10 cellular contexts compared by ENCODE assay signal in the genomic region with DNA sequence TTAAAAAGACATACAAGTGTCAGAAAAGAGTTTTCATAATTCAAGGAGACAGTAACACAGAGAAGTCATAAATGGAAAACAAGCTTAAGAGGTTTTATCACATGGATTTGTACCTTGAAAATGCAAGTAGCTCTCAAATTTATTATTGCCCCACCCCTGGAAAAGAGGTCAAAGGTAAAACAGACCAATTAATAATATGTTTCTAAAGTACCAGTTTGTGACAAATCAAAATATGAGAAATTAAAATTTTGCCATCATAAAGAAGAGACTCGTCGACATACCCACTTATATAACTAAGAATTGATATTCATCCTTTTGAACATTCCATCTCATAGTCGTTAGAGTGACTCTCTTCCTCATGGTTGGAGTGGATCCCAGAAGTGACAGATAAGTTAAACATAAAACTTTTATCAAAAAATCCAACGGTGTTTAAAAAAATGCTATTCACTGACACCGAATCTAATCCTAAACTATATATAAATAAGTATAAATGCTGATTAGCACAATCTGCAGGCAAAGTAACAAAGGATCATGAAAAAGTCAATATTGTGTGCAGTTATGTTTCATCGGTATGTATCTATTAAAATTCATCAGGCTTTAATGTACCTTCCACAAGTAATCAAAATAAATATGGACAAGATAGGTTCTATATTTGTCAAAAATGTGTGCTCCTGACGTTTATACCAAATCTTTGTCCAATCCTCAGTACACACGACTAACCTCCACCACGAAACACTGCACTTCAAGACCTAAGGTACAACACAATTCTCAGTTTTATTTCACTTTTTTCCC. TPM values are rescaled to one million over a fixed set of nuclear protein-coding genes. Genes with fewer than 3 reads are reported as not detected.
DNase-seq lines count a peak whose midpoint lies in the region; ATAC-seq, FAIRE-seq and TF ChIP-seq lines count a peak whose summit lies in the region.
"Had no signal": no experiment of that assay in that cellular context is flagged by ENCODE, and none has a peak within 500 bp of the region (broad histone marks: within the 10 kb centered on the region; RNA-seq: fewer than 3 reads in every experiment).

No MANE protein-coding gene starts in this region.

- no peak overlapping the region for H3K27ac Mint-ChIP-seq in T-helper 2 cell treated with Interferon-gamma antibody and Interleukin-4, amounts not matched to agents 5 μg/mL and 100 μg/mL, for 36 hours
- H3K27ac Mint-ChIP-seq in stimulated activated naive CD8-positive, alpha-beta T cell treated with anti-CD3 and anti-CD28 coated beads, Interleukin-15, amount 100 ng/mL, for 72 hours: no peak overlapping the region

- no peaks in the 10 kb centered on the region for H3K27me3 ChIP-seq in keratinocyte (ENCODE audit: control insufficient read depth, extremely low read depth, insufficient read depth, low read length)
- no peaks in the 10 kb centered on the region for H3K27me3 ChIP-seq in thoracic aorta (replicated peaks; ENCODE audit: insufficient read depth)

- ATAC-seq in thoracic aorta (ENCODE audit: insufficient number of reproducible peaks, low FRiP score, low read depth) (no peak), GM21360 (IDR thresholded peaks at IDR 0.05; ENCODE audit: unreplicated experiment) (no peak)
- ATAC-seq in stimulated activated naive CD8-positive, alpha-beta T cell treated with anti-CD3 and anti-CD28 coated beads, Interleukin-15, amount 100 ng/mL, for 72 hours: no peak
- ATAC-seq: T-cell had no signal

- peaks cover 47% of the 10 kb centered on the region for H3K4me1 Mint-ChIP-seq in T-helper 2 cell treated with Interferon-gamma antibody and Interleukin-4, amounts not matched to agents 5 μg/mL and 100 μg/mL, for 36 hours (ENCODE audit: low read depth)
- peaks cover 53% of the 10 kb centered on the region for H3K4me1 Mint-ChIP-seq in stimulated activated naive CD8-positive, alpha-beta T cell treated with anti-CD3 and anti-CD28 coated beads, Interleukin-15, amount 100 ng/mL, for 72 hours

- peak overlapping the region; percentile 87 for H3K4me3 Mint-ChIP-seq in T-helper 2 cell treated with Interferon-gamma antibody and Interleukin-4, amounts not matched to agents 5 μg/mL and 100 μg/mL, for 36 hours
- peak overlapping the region in 1 of 2 donors; percentile 97 for H3K4me3 Mint-ChIP-seq in stimulated activated naive CD8-positive, alpha-beta T cell treated with anti-CD3 and anti-CD28 coated beads, Interleukin-15, amount 100 ng/mL, for 72 hours

- H3K36me3 ChIP-seq in keratinocyte (ENCODE audit: control insufficient read depth in 2 of 2, extremely low read depth in 1 of 2, insufficient read depth in 2 of 2, low read length in 2 of 2) (peaks cover 1 to 7% of the 10 kb centered on the region in 2 experiments), thoracic aorta (no peaks in the 10 kb centered on the region)

- peaks cover 6% of the 10 kb centered on the region for H3K36me3 Mint-ChIP-seq in T-helper 2 cell treated with Interferon-gamma antibody and Interleukin-4, amounts not matched to agents 5 μg/mL and 100 μg/mL, for 36 hours (ENCODE audit: low read depth)
- H3K36me3 Mint-ChIP-seq: T-cell had no signal

- peaks cover 70% of the 10 kb centered on the region for H3K79me2 ChIP-seq in keratinocyte (ENCODE audit: control insufficient read depth, insufficient read depth, low read length)

- H3K4me2 ChIP-seq in keratinocyte (ENCODE audit: control insufficient read depth, extremely low read depth, insufficient read depth, low read depth, low read length): peak overlapping the region; percentile 99

- no peak for DNase-seq in T-helper 2 cell treated with Interferon-gamma antibody and Interleukin-4, amounts not matched to agents 5 μg/mL and 100 μg/mL, for 36 hours (ENCODE audit: low spot score)
- DNase-seq in T-helper 2 cell (no peak), astrocyte of the cerebellum (ENCODE audit: low read depth) (no peak), keratinocyte (ENCODE audit: low read depth, low spot score) (no peak), thoracic aorta (ENCODE audit: low spot score) (no peak), NCI-H1092 treated with DMSO at 0.1 percent for 48 hours (lab: John Stamatoyannopoulos, UW) (no peak)
- no peak for DNase-seq in stimulated activated naive CD8-positive, alpha-beta T cell treated with anti-CD3 and anti-CD28 coated beads, Interleukin-15, amount 100 ng/mL, for 72 hours
- DNase-seq: 8988T, T-cell had no signal

- no peaks in the 10 kb centered on the region for H3K9me3 Mint-ChIP-seq in T-helper 2 cell treated with Interferon-gamma antibody and Interleukin-4, amounts not matched to agents 5 μg/mL and 100 μg/mL, for 36 hours
- H3K9me3 Mint-ChIP-seq in stimulated activated naive CD8-positive, alpha-beta T cell treated with anti-CD3 and anti-CD28 coated beads, Interleukin-15, amount 100 ng/mL, for 72 hours: no peaks in the 10 kb centered on the region
- H3K9me3 Mint-ChIP-seq: T-cell had no signal

- H3K4me1 ChIP-seq in keratinocyte (ENCODE audit: control insufficient read depth, extremely low read depth, insufficient read depth, low read length): peaks cover 58% of the 10 kb centered on the region
- H3K4me1 ChIP-seq in thoracic aorta (ENCODE audit: control insufficient read depth in 1 of 2, low read depth in 2 of 2): peaks cover 32 to 63% of the 10 kb centered on the region in 2 donors

- no peak for TF ChIP-seq CTCF in astrocyte of the cerebellum (IDR thresholded peaks at IDR 0.05; ENCODE audit: low read depth, low read length, missing control alignments)
- TF ChIP-seq CTCF in keratinocyte (optimal IDR thresholded peaks at IDR 0.05 in 1 of 3, IDR thresholded peaks at IDR 0.05 in 1 of 3, conservative IDR thresholded peaks at IDR 0.05 in 1 of 3; ENCODE audit: extremely low read depth in 1 of 3, insufficient read depth in 2 of 3, low read length in 3 of 3): no peak
- TF ChIP-seq CTCF in thoracic aorta (IDR thresholded peaks at IDR 0.05): no peak

- H3K4me3 ChIP-seq in astrocyte of the cerebellum (ENCODE audit: low read depth, low read length): peak overlapping the region; percentile 87
- peak overlapping the region; percentile 90 to 99 (median 93) for H3K4me3 ChIP-seq in keratinocyte (ENCODE audit: control insufficient read depth in 2 of 3, extremely low read depth in 1 of 3, insufficient read depth in 2 of 3, low read depth in 1 of 3, low read length in 3 of 3)
- peak overlapping the region; percentile 94 for H3K4me3 ChIP-seq in thoracic aorta

- H3K9me1 ChIP-seq in keratinocyte (ENCODE audit: control insufficient read depth, extremely low read depth, insufficient read depth, low read length): no peaks in the 10 kb centered on the region

- H3K27me3 Mint-ChIP-seq in T-helper 2 cell treated with Interferon-gamma antibody and Interleukin-4, amounts not matched to agents 5 μg/mL and 100 μg/mL, for 36 hours (ENCODE audit: low read depth): no peaks in the 10 kb centered on the region
- H3K27me3 Mint-ChIP-seq in stimulated activated naive CD8-positive, alpha-beta T cell treated with anti-CD3 and anti-CD28 coated beads, Interleukin-15, amount 100 ng/mL, for 72 hours: no peaks in the 10 kb centered on the region
- H3K27me3 Mint-ChIP-seq: T-cell had no signal

- peak overlapping the region; percentile 98 for H3K9ac ChIP-seq in keratinocyte (ENCODE audit: control insufficient read depth, extremely low read depth, insufficient read depth, low read length)

- H3K27ac ChIP-seq in keratinocyte (ENCODE audit: control insufficient read depth, insufficient read depth, low read length) (peak overlapping the region; percentile 100), thoracic aorta (peak overlapping the region; percentile 92 to 98)

- H3K9me3 ChIP-seq in keratinocyte (ENCODE audit: control insufficient read depth, low read depth, low read length): no peaks in the 10 kb centered on the region
- no peaks in the 10 kb centered on the region for H3K9me3 ChIP-seq in thoracic aorta

- H4K20me1 ChIP-seq in keratinocyte (ENCODE audit: control insufficient read depth, extremely low read depth, insufficient read depth, low read length): peaks cover 5% of the 10 kb centered on the region

- in situ Hi-C loops in astrocyte of the cerebellum (cut with HindIII; ENCODE audit: low sequenced_read_pairs): loop anchor here (10.0 kb wide), 1 partner anchor 64 kb away; no protein-coding TSS in a partner anchor

- H2AFZ ChIP-seq in keratinocyte (ENCODE audit: control insufficient read depth, low read length): no peak overlapping the region

- no peak for FAIRE-seq in keratinocyte (lab: Jason Lieb, UNC)

- dilution Hi-C loops in keratinocyte (cut with MboI; ENCODE audit: extremely low pct_ligation_motif_present, low sequenced_read_pairs): no loop called here

RNA-seq across cellular contexts. Expression of a gene that starts 2.3 kb away (rescaled TPM):
- 230 to 283 TPM (median 268 TPM) in 3 replicates for polyA plus RNA-seq in keratinocyte
- 278 TPM for polyA plus RNA-seq in keratinocyte (2011; ENCODE audit: low read depth)
- polyA plus RNA-seq in keratinocyte (2011; cell fraction: cytosol; rRNA removed): 207 and 228 TPM in 2 replicates
- 238 and 270 TPM in 2 replicates for polyA plus RNA-seq in keratinocyte (2011; cell fraction: nucleus; rRNA removed)
- polyA plus RNA-seq in keratinocyte (2012; ENCODE audit: low replicate concordance): 126 and 172 TPM in 2 replicates
- polyA minus RNA-seq in keratinocyte: 432 to 917 TPM (median 616 TPM) in 3 replicates
- 300 TPM for polyA minus RNA-seq in keratinocyte (2011; cell fraction: cytosol; rRNA and poly(A)+ RNA removed)
- 187 and 466 TPM in 2 replicates for polyA minus RNA-seq in keratinocyte (2011; cell fraction: nucleus; rRNA and poly(A)+ RNA removed)
- total RNA-seq in thoracic aorta: 100 to 1,000 TPM; 157 to 208 TPM
